In the genomic region with DNA sequence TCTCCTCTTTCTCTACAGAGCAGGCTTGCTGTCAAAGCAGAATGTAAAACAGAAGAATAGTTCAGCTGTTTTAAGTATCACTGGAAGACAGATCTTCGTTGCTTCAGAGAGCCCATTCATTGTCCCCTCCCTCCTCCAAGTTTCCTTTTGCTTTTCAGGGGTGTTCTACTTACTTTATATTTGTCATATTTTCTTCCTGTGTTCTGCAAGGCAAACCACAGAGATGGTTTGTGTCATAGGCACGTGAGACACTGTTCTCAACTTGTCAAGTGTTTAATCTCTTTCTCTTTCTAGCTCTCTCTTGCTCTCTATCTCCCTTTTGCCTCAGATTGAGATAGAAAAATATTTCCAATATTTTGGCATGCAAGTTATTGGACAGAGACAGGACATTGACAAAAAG, we compare ENCODE assay signal across 24 cellular contexts.
"Had no signal": no experiment of that assay in that cellular context is flagged by ENCODE, and none has a peak within 500 bp of the region (broad histone marks: within the 10 kb centered on the region; RNA-seq: fewer than 3 reads in every experiment).

No MANE protein-coding gene starts in this region.

- H3K27ac ChIP-seq: adrenal gland, ascending aorta, brain microvascular endothelial cell, left lung, spleen, testis, vagina had no signal

- H3K4me1 ChIP-seq: ascending aorta, left lung, spleen, testis, vagina had no signal

- ATAC-seq: activated CD4-positive, alpha-beta T cell treated with anti-CD3 and anti-CD28 coated beads for 36 hours; activated naive CD4-positive, alpha-beta T cell treated with anti-CD3 and anti-CD28 coated beads, Interleukin-2, amount 50 U/mL, for 72 hours; activated T-helper 17 cell treated with anti-CD3 and anti-CD28 coated beads, Interleukin-2, amount 50 U/mL, for 72 hours; left lung; natural killer cell had no signal

- H3K9me3 ChIP-seq: ascending aorta, left lung, testis, vagina had no signal

- H3K27me3 ChIP-seq: adrenal gland, ascending aorta, brain microvascular endothelial cell, left lung, spleen, testis, vagina had no signal

- H3K36me3 ChIP-seq: adrenal gland, ascending aorta, brain microvascular endothelial cell, left lung, spleen, vagina had no signal

- H3K4me3 ChIP-seq: adrenal gland, ascending aorta, left lung, lung, spleen, testis, vagina had no signal

- DNase-seq: activated CD4-positive, alpha-beta T cell treated with anti-CD3 and anti-CD28 coated beads for 36 hours; activated CD4-positive, alpha-beta T cell treated with anti-CD3 and anti-CD28 coated beads, Interleukin-2, amount 50 U/mL, for 4 hours; activated CD8-positive, alpha-beta memory T cell treated with anti-CD3 and anti-CD28 coated beads for 24 hours; activated CD8-positive, alpha-beta memory T cell treated with anti-CD3 and anti-CD28 coated beads, Interleukin-2, amount 50 U/mL, for 4 hours; activated T-cell treated with anti-CD3 and anti-CD28 coated beads, Interleukin-2, amount 50 U/mL, for 24 hours; adrenal gland; brain microvascular endothelial cell; central memory CD4-positive, alpha-beta T cell; effector memory CD4-positive, alpha-beta T cell; glutamatergic neuron; hippocampal formation; kidney glomerular epithelial cell; left lung; natural killer cell; spleen; stimulated activated CD4-positive, alpha-beta T cell treated with anti-CD3 and anti-CD28 coated beads, Interleukin-4, amount 100 ng/mL, for 1 hour; stimulated activated naive CD4-positive, alpha-beta T cell; testis; trophoblast cell had no signal
